Comparison of ENCODE assay signal across 15 cellular contexts in the genomic region with DNA sequence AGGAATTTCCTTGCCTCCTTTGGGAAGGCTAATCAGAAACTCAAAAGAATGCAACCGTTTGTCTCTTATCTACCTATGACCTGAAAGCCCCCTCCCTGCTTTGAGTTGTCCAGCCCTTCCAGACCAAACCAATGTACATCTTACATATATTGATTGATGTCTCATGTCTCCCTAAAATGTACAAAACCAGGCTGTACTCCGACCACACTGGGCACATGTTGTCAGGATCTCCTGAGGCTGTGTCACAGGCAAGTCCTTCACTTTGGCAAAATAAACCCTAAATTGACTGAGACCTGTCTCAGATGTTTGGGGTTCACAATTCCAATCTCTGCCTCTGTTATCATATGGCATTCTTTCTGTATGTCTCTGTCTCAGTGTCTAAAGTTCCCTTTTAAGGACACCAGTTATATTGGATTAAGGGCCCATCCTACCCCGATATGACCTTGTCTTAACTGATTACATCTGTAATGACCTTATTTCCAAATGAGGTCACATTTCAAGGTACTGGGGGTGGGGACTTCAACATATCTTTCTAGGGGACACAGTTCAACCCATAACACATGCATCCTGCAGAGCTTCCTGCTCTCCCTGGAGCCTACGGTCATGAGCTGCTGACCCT.
DNase-seq lines count a peak whose midpoint lies in the region; ATAC-seq and TF ChIP-seq lines count a peak whose summit lies in the region.
"Had no signal": no experiment of that assay in that cellular context is flagged by ENCODE, and none has a peak within 500 bp of the region (broad histone marks: within the 10 kb centered on the region; RNA-seq: fewer than 3 reads in every experiment).

No MANE protein-coding gene starts in this region.

- peak overlapping the region; percentile 99 for H3K27ac ChIP-seq in RWPE2 (ENCODE audit: poor library complexity, severe bottlenecking)
- H3K27ac ChIP-seq: KMS-11 had no signal

- H3K9ac ChIP-seq in skeletal muscle satellite cell (ENCODE audit: low read depth, low read length): peak overlapping the region; percentile 64
- H3K9ac ChIP-seq: KMS-11 had no signal

- H3K36me3 ChIP-seq in RWPE2 (ENCODE audit: low read depth) (no peaks in the 10 kb centered on the region), skeletal muscle satellite cell (ENCODE audit: insufficient read depth, low read length) (no peaks in the 10 kb centered on the region)

- H3K4me1 Mint-ChIP-seq in activated CD4-positive, alpha-beta T cell treated with anti-CD3 and anti-CD28 coated beads, Interleukin-2, amount 10 ng/mL, durations not matched to agents 24 days and 14 days: peaks cover 88% of the 10 kb centered on the region
- H3K4me1 Mint-ChIP-seq in dendritic cell treated with granulocyte-macrophage colony-stimulating factor and Interleukin-4, amounts not matched to agents 40 ng/mL and 50 ng/mL, for 4 days (ENCODE audit: low read depth): peaks cover 77% of the 10 kb centered on the region

- no peaks in the 10 kb centered on the region for H3K27me3 Mint-ChIP-seq in activated CD4-positive, alpha-beta T cell treated with anti-CD3 and anti-CD28 coated beads, Interleukin-2, amount 10 ng/mL, durations not matched to agents 24 days and 14 days
- peaks cover 2% of the 10 kb centered on the region for H3K27me3 Mint-ChIP-seq in dendritic cell treated with granulocyte-macrophage colony-stimulating factor and Interleukin-4, amounts not matched to agents 40 ng/mL and 50 ng/mL, for 4 days

- no peaks in the 10 kb centered on the region for H3K27me3 ChIP-seq in RWPE2 (ENCODE audit: insufficient read depth, poor library complexity, severe bottlenecking)
- no peaks in the 10 kb centered on the region for H3K27me3 ChIP-seq in skeletal muscle satellite cell (ENCODE audit: control insufficient read depth, insufficient read depth, low read length)

- H3K4me1 ChIP-seq in RWPE2 (ENCODE audit: insufficient read depth, poor library complexity, severe bottlenecking) (peaks cover 30% of the 10 kb centered on the region), skeletal muscle satellite cell (ENCODE audit: control insufficient read depth, insufficient read depth, low read length) (peaks cover 61% of the 10 kb centered on the region)

- peaks cover 11% of the 10 kb centered on the region for H3K36me3 Mint-ChIP-seq in activated CD4-positive, alpha-beta T cell treated with anti-CD3 and anti-CD28 coated beads, Interleukin-2, amount 10 ng/mL, durations not matched to agents 24 days and 14 days (ENCODE audit: low read depth)
- H3K36me3 Mint-ChIP-seq in dendritic cell treated with granulocyte-macrophage colony-stimulating factor and Interleukin-4, amounts not matched to agents 40 ng/mL and 50 ng/mL, for 4 days (ENCODE audit: low read depth): no peaks in the 10 kb centered on the region

- no peak for ATAC-seq in RWPE2 (ENCODE audit: low read depth)
- no peak for ATAC-seq in GM21447 (IDR thresholded peaks at IDR 0.05; ENCODE audit: unreplicated experiment)
- no peak for ATAC-seq in HG03378 (IDR thresholded peaks at IDR 0.05; ENCODE audit: unreplicated experiment)

- peak overlapping the region; percentile 30 for H3K4me2 ChIP-seq in skeletal muscle satellite cell (ENCODE audit: low read length)
- H3K4me2 ChIP-seq: KMS-11 had no signal

- TF ChIP-seq CTCF in RWPE2 (IDR thresholded peaks at IDR 0.05; ENCODE audit: poor library complexity, severe bottlenecking): no peak

- peaks cover 19% of the 10 kb centered on the region for H3K9me3 Mint-ChIP-seq in activated CD4-positive, alpha-beta T cell treated with anti-CD3 and anti-CD28 coated beads, Interleukin-2, amount 10 ng/mL, durations not matched to agents 24 days and 14 days
- H3K9me3 Mint-ChIP-seq in dendritic cell treated with granulocyte-macrophage colony-stimulating factor and Interleukin-4, amounts not matched to agents 40 ng/mL and 50 ng/mL, for 4 days: no peaks in the 10 kb centered on the region

- peak overlapping the region; percentile 54 for H3K4me3 Mint-ChIP-seq in activated CD4-positive, alpha-beta T cell treated with anti-CD3 and anti-CD28 coated beads, Interleukin-2, amount 10 ng/mL, durations not matched to agents 24 days and 14 days
- H3K4me3 Mint-ChIP-seq in dendritic cell treated with granulocyte-macrophage colony-stimulating factor and Interleukin-4, amounts not matched to agents 40 ng/mL and 50 ng/mL, for 4 days: no peak overlapping the region

- H3K4me3 ChIP-seq in RWPE2 (ENCODE audit: severe bottlenecking) (no peak overlapping the region), skeletal muscle satellite cell (ENCODE audit: low read length) (no peak overlapping the region)
- H3K4me3 ChIP-seq: lung had no signal

- DNase-seq in activated CD4-positive, alpha-beta T cell treated with anti-CD3 and anti-CD28 coated beads, Interleukin-2, amount 10 ng/mL, durations not matched to agents 24 days and 14 days: no peak
- no peak for DNase-seq in activated CD4-positive, alpha-beta T cell treated with anti-CD3 and anti-CD28 coated beads, Interleukin-2, amount 50 U/mL, for 4 hours
- DNase-seq in RWPE2 (ENCODE audit: low spot score): no peak
- no peak for DNase-seq in GF-D8 (lab: John Stamatoyannopoulos, UW)
- DNase-seq: cerebellar nuclear complex, DMS153, NCI-H187 treated with DMSO at 0.1 percent for 48 hours, NCI-H69, SHP77 treated with DMSO at 0.1 percent for 48 hours had no signal

- H3K27ac Mint-ChIP-seq in activated CD4-positive, alpha-beta T cell treated with anti-CD3 and anti-CD28 coated beads, Interleukin-2, amount 10 ng/mL, durations not matched to agents 24 days and 14 days: peak overlapping the region; percentile 95
- peak overlapping the region; percentile 75 for H3K27ac Mint-ChIP-seq in dendritic cell treated with granulocyte-macrophage colony-stimulating factor and Interleukin-4, amounts not matched to agents 40 ng/mL and 50 ng/mL, for 4 days

- intact Hi-C loops in activated CD4-positive, alpha-beta T cell treated with anti-CD3 and anti-CD28 coated beads, Interleukin-2, amount 10 ng/mL, durations not matched to agents 24 days and 14 days (cut with micrococcal nuclease): loop anchor here (2.0 to 10.0 kb wide), 6 partner anchors 22 to 702 kb away; no protein-coding TSS in a partner anchor
- intact Hi-C loops in dendritic cell treated with granulocyte-macrophage colony-stimulating factor and Interleukin-4, amounts not matched to agents 40 ng/mL and 50 ng/mL, for 4 days (cut with micrococcal nuclease): no loop called here

- H3K9me3 ChIP-seq in RWPE2 (ENCODE audit: severe bottlenecking) (no peaks in the 10 kb centered on the region), skeletal muscle satellite cell (replicated peaks; ENCODE audit: low read length) (no peaks in the 10 kb centered on the region)
